Comparison of ENCODE assay signal across 8 cellular contexts in genomic region chr9:128902351-128903078, GRCh38. TPM values are rescaled to one million over a fixed set of nuclear protein-coding genes. Genes with fewer than 3 reads are reported as not detected.
DNase-seq lines count a peak whose midpoint lies in the region; ATAC-seq and TF ChIP-seq lines count a peak whose summit lies in the region.

No MANE protein-coding gene starts in this region.

- ATAC-seq in GM18861 (IDR thresholded peaks at IDR 0.05; ENCODE audit: unreplicated experiment) (peak; percentile 87), HG02943 (IDR thresholded peaks at IDR 0.05; ENCODE audit: low read depth, unreplicated experiment) (peak; percentile 77), RWPE2 (ENCODE audit: low read depth) (peak; percentile 65)

- H3K36me3 Mint-ChIP-seq in activated naive CD4-positive, alpha-beta T cell treated with anti-CD3 and anti-CD28 coated beads, Interleukin-2, amount 50 U/mL, for 24 hours: peaks cover 5% of the 10 kb centered on the region

- H3K9me3 ChIP-seq in RWPE2 (ENCODE audit: severe bottlenecking) (no peaks in the 10 kb centered on the region), mucosa of stomach (ENCODE audit: control insufficient read depth, low read length) (no peaks in the 10 kb centered on the region), BE2C (no peaks in the 10 kb centered on the region)

- peak overlapping the region; percentile 88 for H3K27ac Mint-ChIP-seq in activated naive CD4-positive, alpha-beta T cell treated with anti-CD3 and anti-CD28 coated beads, Interleukin-2, amount 50 U/mL, for 24 hours

- DNase-seq in RWPE2 (ENCODE audit: low spot score): peak; percentile 91
- DNase-seq in NCI-H446 (lab: John Stamatoyannopoulos, UW): no peak
- DNase-seq in BE2C: no peak

- peaks cover 78% of the 10 kb centered on the region for H3K4me1 Mint-ChIP-seq in activated naive CD4-positive, alpha-beta T cell treated with anti-CD3 and anti-CD28 coated beads, Interleukin-2, amount 50 U/mL, for 24 hours

- TF ChIP-seq CTCF in RWPE2 (IDR thresholded peaks at IDR 0.05; ENCODE audit: poor library complexity, severe bottlenecking): no peak
- no peak for TF ChIP-seq CTCF in BE2C (IDR thresholded peaks at IDR 0.05; ENCODE audit: low read depth, low read length)

- H3K4me1 ChIP-seq in RWPE2 (ENCODE audit: insufficient read depth, poor library complexity, severe bottlenecking) (peaks cover 54% of the 10 kb centered on the region), mucosa of stomach (ENCODE audit: control insufficient read depth, insufficient read depth, low read length) (peaks cover 52% of the 10 kb centered on the region), BE2C (no peaks in the 10 kb centered on the region)

- H3K27me3 Mint-ChIP-seq in activated naive CD4-positive, alpha-beta T cell treated with anti-CD3 and anti-CD28 coated beads, Interleukin-2, amount 50 U/mL, for 24 hours: no peaks in the 10 kb centered on the region

- peak overlapping the region; percentile 36 for H3K9ac ChIP-seq in mucosa of stomach (ENCODE audit: low read length)

- H3K36me3 ChIP-seq in RWPE2 (ENCODE audit: low read depth) (peaks cover 54% of the 10 kb centered on the region), mucosa of stomach (ENCODE audit: control insufficient read depth, insufficient read depth, low read length) (peaks cover 10% of the 10 kb centered on the region), BE2C (peaks cover 5% of the 10 kb centered on the region)

- H3K4me3 ChIP-seq in RWPE2 (ENCODE audit: severe bottlenecking) (no peak overlapping the region), mucosa of stomach (ENCODE audit: low read length) (no peak overlapping the region), BE2C (ENCODE audit: low read depth, low read length) (no peak overlapping the region)

- peak overlapping the region; percentile 91 for H3K27ac ChIP-seq in RWPE2 (ENCODE audit: poor library complexity, severe bottlenecking)
- H3K27ac ChIP-seq in temporal lobe (ENCODE audit: low read depth, low read length): peak overlapping the region; percentile 61

- H3K9me3 Mint-ChIP-seq in activated naive CD4-positive, alpha-beta T cell treated with anti-CD3 and anti-CD28 coated beads, Interleukin-2, amount 50 U/mL, for 24 hours: no peaks in the 10 kb centered on the region

- H3K27me3 ChIP-seq in RWPE2 (ENCODE audit: insufficient read depth, poor library complexity, severe bottlenecking) (no peaks in the 10 kb centered on the region), mucosa of stomach (ENCODE audit: control insufficient read depth, insufficient read depth, low read length) (no peaks in the 10 kb centered on the region), BE2C (no peaks in the 10 kb centered on the region)

- peak overlapping the region; percentile 72 for H3K4me3 Mint-ChIP-seq in activated naive CD4-positive, alpha-beta T cell treated with anti-CD3 and anti-CD28 coated beads, Interleukin-2, amount 50 U/mL, for 24 hours

RNA-seq across cellular contexts. Expression of gene PHYHD1, which starts 18.3 kb away (rescaled TPM):
- 1.2 TPM for total RNA-seq in temporal lobe
- polyA plus RNA-seq in BE2C (2012; ENCODE audit: insufficient read depth, insufficient read length, low read depth): 1.5 TPM

RNA-seq across cellular contexts. Expression of gene LRRC8A, which starts 20.6 kb away (rescaled TPM):
- 19.9 TPM for total RNA-seq in temporal lobe
- polyA plus RNA-seq in BE2C (2012; ENCODE audit: insufficient read depth, insufficient read length, low read depth): 66.4 TPM

RNA-seq across cellular contexts. Expression of gene KYAT1, which starts 20.8 kb away (rescaled TPM):
- total RNA-seq in temporal lobe: 9.1 TPM
- polyA plus RNA-seq in BE2C (2012; ENCODE audit: insufficient read depth, insufficient read length, low read depth): 9.9 TPM

RNA-seq across cellular contexts. Expression of gene DOLK, which starts 44.9 kb away (rescaled TPM):
- total RNA-seq in temporal lobe: 7.1 TPM
- 48.8 TPM for polyA plus RNA-seq in BE2C (2012; ENCODE audit: insufficient read depth, insufficient read length, low read depth)

RNA-seq across cellular contexts. Expression of gene NUP188, which starts 45.0 kb away (rescaled TPM):
- total RNA-seq in temporal lobe: 24.8 TPM
- 42.1 TPM for polyA plus RNA-seq in BE2C (2012; ENCODE audit: insufficient read depth, insufficient read length, low read depth)
